ENCODE assay signal across 21 cellular contexts in the genomic region with DNA sequence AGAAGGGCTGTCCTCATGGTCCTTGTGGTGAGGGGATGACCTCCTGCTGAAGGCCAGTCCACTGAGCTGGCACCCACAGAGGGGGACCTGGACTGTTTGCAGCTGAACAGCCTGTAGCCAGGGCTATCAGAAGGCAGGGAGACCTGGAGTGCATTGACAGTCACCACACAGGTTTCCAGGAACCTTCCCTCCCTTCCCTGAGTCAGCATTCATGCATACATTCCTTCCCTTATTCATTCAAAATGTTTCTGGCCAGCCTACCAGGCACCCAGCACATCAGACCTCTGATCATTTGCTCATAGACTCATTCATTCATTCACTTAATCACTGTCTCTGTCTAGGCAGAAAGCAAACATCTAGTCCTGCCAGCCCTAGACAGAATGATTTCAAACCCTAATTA.
"Had no signal": no experiment of that assay in that cellular context is flagged by ENCODE, and none has a peak within 500 bp of the region (broad histone marks: within the 10 kb centered on the region; RNA-seq: fewer than 3 reads in every experiment).

No MANE protein-coding gene starts in this region.

- DNase-seq: activated CD4-positive, alpha-beta T cell treated with anti-CD3 and anti-CD28 coated beads, Interleukin-2, amount 10 ng/mL, durations not matched to agents 24 days and 14 days; activated CD8-positive, alpha-beta memory T cell treated with anti-CD3 and anti-CD28 coated beads, Interleukin-2, amount 50 U/mL, for 4 hours; activated CD8-positive, alpha-beta T cell treated with anti-CD3 and anti-CD28 coated beads, Interleukin-2, amount 10 ng/mL, durations not matched to agents 7 days and 5 days; activated gamma-delta T cell treated with Interleukin-2 at 50 U/mL for 16 hours; activated T-cell treated with anti-CD3 and anti-CD28 coated beads, Interleukin-2, amount 50 U/mL, for 72 hours; amniotic stem cell; brain microvascular endothelial cell; cortex of kidney; effector CD4-positive, alpha-beta T cell; foreskin melanocyte; left cardiac atrium; lower lobe of right lung; midbrain; stimulated activated CD4-positive, alpha-beta T cell treated with anti-CD3 and anti-CD28 coated beads, Interleukin-12 subunit alpha, Interleukin-12 subunit beta, amount 100 ng/mL, for 4 hours; stimulated activated CD4-positive, alpha-beta T cell treated with anti-CD3 and anti-CD28 coated beads, Interleukin-2, amount 100 ng/mL, for 24 hours; stimulated activated naive B cell treated with anti-CD40 and anti-IgM and Interleukin-4, amounts not matched to agents 10 μg/mL and 1 μg/mL and 100 μg/mL, for 72 hours; T-helper 2 cell; thyroid gland had no signal

- H3K4me3 Mint-ChIP-seq: activated CD4-positive, alpha-beta T cell treated with anti-CD3 and anti-CD28 coated beads, Interleukin-2, amount 10 ng/mL, durations not matched to agents 24 days and 14 days; activated CD8-positive, alpha-beta T cell treated with anti-CD3 and anti-CD28 coated beads, Interleukin-2, amount 10 ng/mL, durations not matched to agents 7 days and 5 days; activated naive CD8-positive, alpha-beta T cell; activated T-cell treated with anti-CD3 and anti-CD28 coated beads, Interleukin-2, amount 50 U/mL, for 72 hours; stimulated activated naive B cell treated with anti-CD40 and anti-IgM and Interleukin-4, amounts not matched to agents 10 μg/mL and 1 μg/mL and 100 μg/mL, for 72 hours; WTC11 had no signal

- H3K27ac ChIP-seq: brain microvascular endothelial cell, lower lobe of right lung, pancreas, thyroid gland had no signal

- H3K9me3 Mint-ChIP-seq: activated CD4-positive, alpha-beta T cell treated with anti-CD3 and anti-CD28 coated beads, Interleukin-2, amount 10 ng/mL, durations not matched to agents 24 days and 14 days; activated T-cell treated with anti-CD3 and anti-CD28 coated beads, Interleukin-2, amount 50 U/mL, for 72 hours; stimulated activated naive B cell treated with anti-CD40 and anti-IgM and Interleukin-4, amounts not matched to agents 10 μg/mL and 1 μg/mL and 100 μg/mL, for 72 hours had no signal

- H3K4me1 ChIP-seq: lower lobe of right lung, pancreas, thyroid gland had no signal

- H3K9me3 ChIP-seq: lower lobe of right lung, pancreas, thyroid gland had no signal

- ATAC-seq: activated CD8-positive, alpha-beta T cell treated with anti-CD3 and anti-CD28 coated beads, Interleukin-2, amount 10 ng/mL, durations not matched to agents 7 days and 5 days; activated T-cell treated with anti-CD3 and anti-CD28 coated beads, Interleukin-2, amount 50 U/mL, for 72 hours; left cardiac atrium; lower lobe of right lung; pancreas; stimulated activated naive B cell treated with anti-CD40 and anti-IgM and Interleukin-4, amounts not matched to agents 10 μg/mL and 1 μg/mL and 100 μg/mL, for 72 hours; WTC11 had no signal

- H3K36me3 Mint-ChIP-seq: activated naive CD8-positive, alpha-beta T cell; stimulated activated naive B cell treated with anti-CD40 and anti-IgM and Interleukin-4, amounts not matched to agents 10 μg/mL and 1 μg/mL and 100 μg/mL, for 72 hours; WTC11 had no signal

- H3K27ac Mint-ChIP-seq: activated CD4-positive, alpha-beta T cell treated with anti-CD3 and anti-CD28 coated beads, Interleukin-2, amount 10 ng/mL, durations not matched to agents 24 days and 14 days; activated CD8-positive, alpha-beta T cell treated with anti-CD3 and anti-CD28 coated beads, Interleukin-2, amount 10 ng/mL, durations not matched to agents 7 days and 5 days; activated naive CD8-positive, alpha-beta T cell; activated T-cell treated with anti-CD3 and anti-CD28 coated beads, Interleukin-2, amount 50 U/mL, for 72 hours; stimulated activated naive B cell treated with anti-CD40 and anti-IgM and Interleukin-4, amounts not matched to agents 10 μg/mL and 1 μg/mL and 100 μg/mL, for 72 hours; WTC11 had no signal

- H3K27me3 Mint-ChIP-seq: activated CD4-positive, alpha-beta T cell treated with anti-CD3 and anti-CD28 coated beads, Interleukin-2, amount 10 ng/mL, durations not matched to agents 24 days and 14 days; activated naive CD8-positive, alpha-beta T cell had no signal

- H3K36me3 ChIP-seq: brain microvascular endothelial cell, lower lobe of right lung, pancreas, thyroid gland had no signal

- H3K4me3 ChIP-seq: lower lobe of right lung, pancreas, thyroid gland had no signal

- H3K4me1 Mint-ChIP-seq: activated CD4-positive, alpha-beta T cell treated with anti-CD3 and anti-CD28 coated beads, Interleukin-2, amount 10 ng/mL, durations not matched to agents 24 days and 14 days; stimulated activated naive B cell treated with anti-CD40 and anti-IgM and Interleukin-4, amounts not matched to agents 10 μg/mL and 1 μg/mL and 100 μg/mL, for 72 hours had no signal

- H3K27me3 ChIP-seq: brain microvascular endothelial cell, pancreas, thyroid gland had no signal
